ENCODE assay signal across 20 cellular contexts in genomic region chrX:86154586-86154985, GRCh38. TPM values are rescaled to one million over a fixed set of nuclear protein-coding genes. Genes with fewer than 3 reads are reported as not detected.
A peak's percentile ranks its signal among the peaks of the same experiment; 100 is the strongest.
DNase-seq lines count a peak whose midpoint lies in the region; ATAC-seq, FAIRE-seq and TF ChIP-seq lines count a peak whose summit lies in the region.
"Had no signal": no experiment of that assay in that cellular context is flagged by ENCODE, and none has a peak within 500 bp of the region (broad histone marks: within the 10 kb centered on the region; RNA-seq: fewer than 3 reads in every experiment).

No MANE protein-coding gene starts in this region.

- H3K4me3 Mint-ChIP-seq in astrocyte (ENCODE audit: unreplicated experiment), result no peak overlapping the region
- H3K4me3 Mint-ChIP-seq: CD14-positive monocyte; CD8-positive, alpha-beta T cell; GM23338 had no signal

- TF ChIP-seq POLR2A in HepG2 (IDR thresholded peaks at IDR 0.05; ENCODE audit: insufficient read depth in 1 of 2, low read depth in 2 of 2, low read length in 2 of 2), result no peak

- H3K27me3 ChIP-seq in astrocyte (ENCODE audit: insufficient read depth, low read length), result peaks cover 2% of the 10 kb centered on the region
- peaks cover 13% of the 10 kb centered on the region for H3K27me3 ChIP-seq in neural cell (ENCODE audit: insufficient read depth, low read depth, low read length)
- peaks cover 0 to 3% of the 10 kb centered on the region in 2 experiments; a peak in 1 of 5 replicates for H3K27me3 ChIP-seq in HepG2 (ENCODE audit: control insufficient read depth in 1 of 2, insufficient read depth in 2 of 2, low read length in 2 of 2)

- H3K36me3 ChIP-seq in astrocyte (ENCODE audit: insufficient read depth, low read length) (no peaks in the 10 kb centered on the region), neural cell (ENCODE audit: insufficient read depth, low read length) (no peaks in the 10 kb centered on the region), HepG2 (replicated peaks in 1 of 2; ENCODE audit: control insufficient read depth in 1 of 2, insufficient read depth in 2 of 2, low read length in 2 of 2) (no peaks in the 10 kb centered on the region)

- H3K4me3 ChIP-seq in astrocyte (ENCODE audit: insufficient read depth, low read depth, low read length) (no peak overlapping the region), neural cell (ENCODE audit: low read length) (peak overlapping the region; percentile 43), HepG2 (replicated peaks in 1 of 3; ENCODE audit: insufficient read depth in 1 of 3, low read depth in 2 of 3, low read length in 3 of 3) (no peak overlapping the region)
- H3K4me3 ChIP-seq: GM23338 had no signal

- intact Hi-C loops in HepG2 (cut with micrococcal nuclease; ENCODE audit: unreplicated experiment) (no loop called here), posterior vena cava (cut with DNase I) (no loop called here)

- H3K4me1 ChIP-seq in astrocyte (ENCODE audit: insufficient read depth, low read length) (no peaks in the 10 kb centered on the region), HepG2 (ENCODE audit: insufficient read depth, low read length) (no peaks in the 10 kb centered on the region)

- H2AFZ ChIP-seq in astrocyte (ENCODE audit: low read depth, low read length) (no peak overlapping the region), neural cell (ENCODE audit: low read depth, low read length) (no peak overlapping the region), HepG2 (ENCODE audit: low read length) (no peak overlapping the region)
- H2AFZ ChIP-seq: GM23338 had no signal

- FAIRE-seq in astrocyte (lab: Jason Lieb, UNC), result peak; percentile 83
- no peak for FAIRE-seq in HepG2 (lab: Jason Lieb, UNC)
- FAIRE-seq: GM12892 had no signal

- in situ Hi-C loops in HepG2 (cut with HindIII; ENCODE audit: extremely low pct_ligation_motif_present, low pct_unique_long_range_greater_than_20kb), result no loop called here

- H3K9ac ChIP-seq in astrocyte (ENCODE audit: low read length), result no peak overlapping the region
- H3K9ac ChIP-seq in neural cell (ENCODE audit: low read length), result no peak overlapping the region
- H3K9ac ChIP-seq in HepG2 (ENCODE audit: insufficient read depth, low read depth, low read length), result no peak overlapping the region

- no peaks in the 10 kb centered on the region for H3K4me1 Mint-ChIP-seq in astrocyte (ENCODE audit: low read depth, unreplicated experiment)
- H3K4me1 Mint-ChIP-seq: CD14-positive monocyte had no signal

- H4K20me1 ChIP-seq in astrocyte (ENCODE audit: insufficient read depth, low read length) (no peaks in the 10 kb centered on the region), neural cell (ENCODE audit: insufficient read depth) (no peaks in the 10 kb centered on the region), HepG2 (ENCODE audit: insufficient read depth, low read length) (no peaks in the 10 kb centered on the region)

- DNase-seq in NCI-H524 (lab: John Stamatoyannopoulos, UW) (peak; percentile 5 to 33), NCI-H524 treated with DMSO at 0.1 percent for 48 hours (lab: John Stamatoyannopoulos, UW) (no peak), astrocyte (ENCODE audit: low read depth) (no peak), HepG2 (ENCODE audit: low spot score) (no peak), posterior vena cava (ENCODE audit: low spot score) (no peak)
- DNase-seq: CD8-positive, alpha-beta T cell; COR-L47; DMS153; DND-41; GDM1; H7 had no signal

- POLR2A ChIA-PET in HepG2 (lab: Yijun Ruan, JAX), result no interaction called here

- H3K9me2 ChIP-seq in neural cell (ENCODE audit: insufficient read depth, low read length), result no peaks in the 10 kb centered on the region

- CTCF ChIA-PET in HepG2 (lab: Yijun Ruan, JAX; ENCODE audit: low intra/inter-chr PET ratio, low total read pairs), result no interaction called here

- H3K79me2 ChIP-seq in astrocyte (ENCODE audit: insufficient read depth, low read length) (no peaks in the 10 kb centered on the region), neural cell (replicated peaks; ENCODE audit: insufficient read depth, low read length) (no peaks in the 10 kb centered on the region), HepG2 (ENCODE audit: insufficient read depth, low read length) (no peaks in the 10 kb centered on the region)

- ATAC-seq in HG03108 (IDR thresholded peaks at IDR 0.05; ENCODE audit: unreplicated experiment), result no peak
- ATAC-seq in HepG2, result no peak
- ATAC-seq: CD8-positive, alpha-beta T cell; GM23338 had no signal

- H3K9me3 ChIP-seq in astrocyte (ENCODE audit: insufficient read depth, low read depth, low read length) (no peaks in the 10 kb centered on the region), neural cell (ENCODE audit: low read length) (no peaks in the 10 kb centered on the region), HepG2 (ENCODE audit: low read length) (no peaks in the 10 kb centered on the region)

- no peaks in the 10 kb centered on the region for H3K9me3 Mint-ChIP-seq in astrocyte (ENCODE audit: unreplicated experiment)
- H3K9me3 Mint-ChIP-seq: CD8-positive, alpha-beta T cell; GM23338 had no signal

- TF ChIP-seq CTCF in astrocyte (IDR thresholded peaks at IDR 0.05; ENCODE audit: insufficient read depth, low read depth, low read length), result no peak
- TF ChIP-seq CTCF in neural cell (IDR thresholded peaks at IDR 0.05; ENCODE audit: poor library complexity, severe bottlenecking), result no peak
- TF ChIP-seq CTCF in HepG2 (CRISPR knock-in tag; IDR thresholded peaks at IDR 0.05), result no peak

- H3K36me3 Mint-ChIP-seq in astrocyte (ENCODE audit: low read depth, unreplicated experiment), result no peaks in the 10 kb centered on the region
- H3K36me3 Mint-ChIP-seq: CD14-positive monocyte; CD8-positive, alpha-beta T cell had no signal

- H3K27ac ChIP-seq in astrocyte (ENCODE audit: low read depth, low read length), result no peak overlapping the region
- peak overlapping the region; percentile 37 for H3K27ac ChIP-seq in neural cell (ENCODE audit: low read length)
- H3K27ac ChIP-seq in HepG2 (ENCODE audit: extremely low read length, insufficient read depth, low read length), result no peak overlapping the region
- H3K27ac ChIP-seq: 22Rv1 had no signal

- 5% methylated on average over 3 of the region's 3 CpGs for WGBS in HepG2 (ENCODE audit: low lambda C conversion rate)

- H3K27me3 Mint-ChIP-seq in astrocyte (ENCODE audit: low read depth, unreplicated experiment), result peaks cover 9% of the 10 kb centered on the region

- TF ChIP-seq RAD21 in neural cell (conservative IDR thresholded peaks at IDR 0.05) (no peak), HepG2 (CRISPR knock-in tag; IDR thresholded peaks at IDR 0.05) (no peak)

- H3K4me2 ChIP-seq in astrocyte (ENCODE audit: low read length), result no peak overlapping the region
- peak overlapping the region; percentile 39 for H3K4me2 ChIP-seq in neural cell (ENCODE audit: low read length)
- H3K4me2 ChIP-seq in HepG2 (ENCODE audit: low read depth, low read length), result no peak overlapping the region
- H3K4me2 ChIP-seq: GM23338 had no signal

- peak; percentile 94 for TF ChIP-seq EP300 in neural cell (conservative IDR thresholded peaks at IDR 0.05; ENCODE audit: poor library complexity, severe bottlenecking)
- no peak for TF ChIP-seq EP300 in HepG2 (IDR thresholded peaks at IDR 0.05; ENCODE audit: low read depth in 2 of 2, low read length in 2 of 2)
- TF ChIP-seq EP300 in HepG2 (CRISPR knock-in tag; IDR thresholded peaks at IDR 0.05; ENCODE audit: borderline replicate concordance), result no peak

- BruUV-seq in HepG2 (replicated peaks; lab: Mats Ljungman, UMichigan), result no TSS peak

- no peaks in the 10 kb centered on the region for H3F3A ChIP-seq in neural cell (ENCODE audit: insufficient read depth, low read length, poor library complexity, severe bottlenecking)

- no peak overlapping the region for H3K27ac Mint-ChIP-seq in astrocyte (ENCODE audit: unreplicated experiment)
- H3K27ac Mint-ChIP-seq: CD14-positive monocyte; CD8-positive, alpha-beta T cell; GM23338 had no signal

TF ChIP-seq in neural cell, 6 proteins besides CTCF, POLR2A, EP300 and RAD21:
- peak; percentile 87 for TF ChIP-seq POLR2AphosphoS5 (IDR thresholded peaks at IDR 0.05)
- no peak for TF ChIP-seq MXI1 (conservative IDR thresholded peaks at IDR 0.05; ENCODE audit: poor library complexity, severe bottlenecking)
TF ChIP-seq in neural cell: peak in this region for 1.

RNA-seq across cellular contexts. Expression of gene DACH2, which starts 6.3 kb away (rescaled TPM):
- total RNA-seq in astrocyte, result 0.12 and 0.16 TPM in 2 replicates
- 20.6 and 21.3 TPM in 2 replicates for polyA plus RNA-seq in neural cell
- polyA minus RNA-seq in neural cell, result 14.4 and 18.9 TPM in 2 replicates
- total RNA-seq in HepG2 (2016; rRNA removed; fragmentation: Illumina TruSeq; extraction: Trizol), result not detected in 2 replicates
- not detected in 2 replicates for total RNA-seq in HepG2 (2016; cell fraction: cytosol; rRNA removed; fragmentation: Illumina TruSeq; extraction: Trizol; ENCODE audit: low read depth)
- not detected in 2 replicates for total RNA-seq in HepG2 (2016; cell fraction: insoluble cytoplasmic fraction; rRNA removed; fragmentation: Illumina TruSeq; extraction: Trizol)
- not detected in 2 replicates for total RNA-seq in HepG2 (2016; cell fraction: membrane; rRNA removed; fragmentation: Illumina TruSeq; extraction: Trizol)
- total RNA-seq in HepG2 (2016; cell fraction: nucleus; rRNA removed; fragmentation: Illumina TruSeq; extraction: Trizol), result not detected in 2 replicates
- not detected in 2 replicates for polyA plus RNA-seq in HepG2 (2011; rRNA removed)
- polyA plus RNA-seq in HepG2 (2011; cell fraction: cytosol; rRNA removed), result not detected in 2 replicates
- not detected in 2 replicates for polyA plus RNA-seq in HepG2 (2011; cell fraction: nucleus; rRNA removed)
- not detected in 2 replicates for polyA plus RNA-seq in HepG2 (2012)
- polyA plus RNA-seq in HepG2 (2016; cell fraction: cytosol; fragmentation: Illumina TruSeq; extraction: Trizol; ENCODE audit: low read depth), result not detected in 2 replicates
- not detected in 2 replicates for polyA plus RNA-seq in HepG2 (2016; cell fraction: insoluble cytoplasmic fraction; fragmentation: Illumina TruSeq; extraction: Trizol; ENCODE audit: low read depth)
- polyA plus RNA-seq in HepG2 (2016; cell fraction: membrane; fragmentation: Illumina TruSeq; extraction: Trizol; ENCODE audit: low read depth), result not detected in 2 replicates
- polyA plus RNA-seq in HepG2 (2016; cell fraction: nucleus; fragmentation: Illumina TruSeq; extraction: Trizol; ENCODE audit: insufficient read depth, low read depth), result not detected in 2 replicates
- not detected in 2 replicates for polyA minus RNA-seq in HepG2 (2011; rRNA and poly(A)+ RNA removed; ENCODE audit: low replicate concordance)
- not detected in 2 replicates for polyA minus RNA-seq in HepG2 (2011; cell fraction: cytosol; rRNA and poly(A)+ RNA removed)
- polyA minus RNA-seq in HepG2 (2011; cell fraction: nucleus; rRNA and poly(A)+ RNA removed), result 0.26 TPM in 1 of 2 replicates, not detected in the other
- total RNA-seq in posterior vena cava, result not detected
- total RNA-seq: A673; CD8-positive, alpha-beta T cell; HT-29 had no signal
- polyA plus RNA-seq: BJ, CD14-positive monocyte had no signal

Comparison
In these comparisons a context has a peak if more than half of its experiments do, and no peak if none do; other contexts are left out.
1. DNase-seq: peak in NCI-H524 (2 of 2); none in NCI-H524 treated with DMSO at 0.1 percent for 48 hours (single experiment), astrocyte (single experiment), HepG2 (single experiment) and posterior vena cava (single experiment).